Comparison of ENCODE assay signal across 9 cellular contexts in the genomic region with DNA sequence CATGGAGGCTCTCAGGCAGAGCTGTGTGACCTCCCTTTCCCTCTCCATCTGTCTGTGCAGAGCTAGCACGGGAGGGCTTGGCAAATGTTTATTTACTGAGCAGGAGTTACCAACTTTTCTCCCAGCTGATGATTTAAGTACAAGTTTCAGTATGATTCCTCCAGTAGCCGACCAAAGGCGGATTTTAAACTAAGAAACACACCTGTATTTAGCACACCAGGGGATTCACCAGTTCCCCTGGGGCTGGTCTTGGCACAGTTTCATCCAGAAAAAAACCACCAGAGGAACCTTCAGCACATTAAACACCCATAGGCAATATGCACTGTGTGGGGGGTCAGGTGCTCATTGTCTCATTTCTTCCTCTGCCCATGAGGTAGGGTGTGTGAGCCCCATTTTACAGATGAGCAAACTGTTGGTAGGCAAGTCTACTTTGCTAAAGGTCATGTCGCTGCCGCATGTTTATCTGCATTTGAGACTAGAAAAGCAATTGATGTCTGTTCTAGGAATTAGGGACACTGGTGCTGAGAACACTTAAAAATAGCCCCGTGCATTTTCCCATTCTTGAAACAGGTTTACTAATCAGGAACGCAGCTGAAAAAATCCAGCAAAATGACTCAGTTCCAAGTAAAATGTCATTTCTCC.
DNase-seq lines count a peak whose midpoint lies in the region; ATAC-seq, FAIRE-seq and TF ChIP-seq lines count a peak whose summit lies in the region.
"Had no signal": no experiment of that assay in that cellular context is flagged by ENCODE, and none has a peak within 500 bp of the region (broad histone marks: within the 10 kb centered on the region; RNA-seq: fewer than 3 reads in every experiment).

No MANE protein-coding gene starts in this region.

- peak; percentile 46 to 78 for DNase-seq in activated naive CD4-positive, alpha-beta T cell treated with anti-CD3 and anti-CD28 coated beads, Interleukin-2, amount 50 U/mL, for 72 hours (ENCODE audit: low spot score in 2 of 2)
- DNase-seq in vagina (ENCODE audit: extremely low spot score in 2 of 2): no peak
- DNase-seq in D721Med (ENCODE audit: insufficient read length, low spot score): no peak
- DNase-seq in H7: no peak
- DNase-seq in amniotic stem cell (lab: John Stamatoyannopoulos, UW): no peak

- peaks cover 13 to 19% of the 10 kb centered on the region in 2 donors for H3K9me3 Mint-ChIP-seq in activated naive CD4-positive, alpha-beta T cell treated with anti-CD3 and anti-CD28 coated beads, Interleukin-2, amount 50 U/mL, for 72 hours

- no peaks in the 10 kb centered on the region for H3K4me1 ChIP-seq in vagina

- peak overlapping the region; percentile 32 for H3K27ac ChIP-seq in vagina

- FAIRE-seq in D721Med (lab: Jason Lieb, UNC): no peak
- FAIRE-seq: H1 had no signal

- H3K27ac Mint-ChIP-seq in activated naive CD4-positive, alpha-beta T cell treated with anti-CD3 and anti-CD28 coated beads, Interleukin-2, amount 50 U/mL, for 72 hours: peak overlapping the region; percentile 89 to 93

- no peaks in the 10 kb centered on the region for H3K36me3 ChIP-seq in vagina
- H3K36me3 ChIP-seq in H7 (replicated peaks; ENCODE audit: control insufficient read depth, insufficient read depth, low read length): no peaks in the 10 kb centered on the region

- TF ChIP-seq CTCF in vagina (IDR thresholded peaks at IDR 0.05) (no peak), D721Med (IDR thresholded peaks at IDR 0.05; ENCODE audit: insufficient read depth, missing control alignments) (no peak)

- H3K9me3 ChIP-seq in vagina: no peaks in the 10 kb centered on the region

- peaks cover 22 to 44% of the 10 kb centered on the region in 2 donors for H3K36me3 Mint-ChIP-seq in activated naive CD4-positive, alpha-beta T cell treated with anti-CD3 and anti-CD28 coated beads, Interleukin-2, amount 50 U/mL, for 72 hours

- intact Hi-C loops in vagina (cut with DNase I): no loop called here

- no peaks in the 10 kb centered on the region for H3K27me3 ChIP-seq in vagina
- no peaks in the 10 kb centered on the region for H3K27me3 ChIP-seq in H7 (ENCODE audit: control insufficient read depth, insufficient read depth, low read length)

- ATAC-seq in GM19463 (IDR thresholded peaks at IDR 0.05; ENCODE audit: unreplicated experiment) (peak; percentile 49), HG03469 (IDR thresholded peaks at IDR 0.05; ENCODE audit: unreplicated experiment) (peak; percentile 50)
- peak; percentile 78 to 86 for ATAC-seq in activated naive CD4-positive, alpha-beta T cell treated with anti-CD3 and anti-CD28 coated beads, Interleukin-2, amount 50 U/mL, for 72 hours

- peak overlapping the region; percentile 23; the same call in 1 of the 2 replicates for H3K4me3 ChIP-seq in GM08714 (ENCODE audit: low read length)
- no peak overlapping the region for H3K4me3 ChIP-seq in vagina
- H3K4me3 ChIP-seq in H7 (ENCODE audit: insufficient read depth, low read depth, low read length): no peak overlapping the region

- TF ChIP-seq POLR2A in vagina (IDR thresholded peaks at IDR 0.05): no peak

Comparison
In these comparisons a context has a peak if more than half of its experiments do, and no peak if none do; other contexts are left out.
1. DNase-seq: peak in activated naive CD4-positive, alpha-beta T cell treated with anti-CD3 and anti-CD28 coated beads, Interleukin-2, amount 50 U/mL, for 72 hours (2 of 2); none in vagina (0 of 2), D721Med (single experiment), H7 (single experiment) and amniotic stem cell (single experiment).
2. Peak in every context shown above with its lines, with median percentiles within 50 percentile points of each other: ATAC-seq.